ENCODE assay signal across 19 cellular contexts in the genomic region with DNA sequence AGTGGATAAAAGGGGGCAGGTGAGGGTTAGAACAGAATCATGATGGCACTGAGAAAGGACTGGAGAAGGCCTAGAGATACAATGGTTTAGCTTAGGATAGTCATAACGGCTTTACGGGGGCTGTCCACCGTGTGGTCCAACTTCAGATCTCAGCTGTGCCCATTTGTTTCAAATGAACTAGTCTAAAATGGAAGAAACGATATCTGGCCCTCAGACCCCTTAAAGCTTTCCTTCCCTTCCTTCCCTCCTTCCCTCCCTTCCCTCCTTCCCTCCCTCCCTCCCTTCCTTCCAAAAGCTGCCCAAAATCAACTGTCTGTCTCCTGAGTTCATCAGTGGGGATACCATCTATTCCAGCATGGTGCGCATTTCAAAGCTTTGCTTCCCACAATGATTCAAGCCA. TPM values are rescaled to one million over a fixed set of nuclear protein-coding genes. Genes with fewer than 3 reads are reported as not detected.
A peak's percentile ranks its signal among the peaks of the same experiment; 100 is the strongest.
DNase-seq lines count a peak whose midpoint lies in the region; ATAC-seq and TF ChIP-seq lines count a peak whose summit lies in the region.
"Had no signal": no experiment of that assay in that cellular context is flagged by ENCODE, and none has a peak within 500 bp of the region (broad histone marks: within the 10 kb centered on the region; RNA-seq: fewer than 3 reads in every experiment).

No MANE protein-coding gene starts in this region.

- peaks cover 100% of the 10 kb centered on the region for H3K79me2 ChIP-seq in GM23248 (ENCODE audit: insufficient read depth)
- H3K79me2 ChIP-seq in MM.1S (ENCODE audit: low read length): peaks cover 100% of the 10 kb centered on the region

- H3K36me3 ChIP-seq in GM23248 (ENCODE audit: low read depth) (0 out of 2 replicates have a peak, but pooled peaks cover 9% of the 10 kb centered on the region), MM.1S (replicated peaks; ENCODE audit: insufficient read depth, low read length) (no peaks in the 10 kb centered on the region; the same call in 1 of the 2 replicates), brain microvascular endothelial cell (replicated peaks) (peaks cover 22% of the 10 kb centered on the region)

- no peak overlapping the region for H3K9ac ChIP-seq in GM23248
- H3K9ac ChIP-seq in MM.1S (ENCODE audit: low read length): no peak overlapping the region

- H2AFZ ChIP-seq in GM23248 (no peak overlapping the region), MM.1S (ENCODE audit: low read length) (no peak overlapping the region)

- H3K27ac Mint-ChIP-seq in osteocyte (ENCODE audit: unreplicated experiment): peak overlapping the region; percentile 97
- no peak overlapping the region for H3K27ac Mint-ChIP-seq in activated T-helper 17 cell treated with anti-CD3 and anti-CD28 coated beads, Interleukin-2, amount 50 U/mL, for 72 hours

- H3K9me3 ChIP-seq in GM23248 (ENCODE audit: low read depth) (no peaks in the 10 kb centered on the region), MM.1S (replicated peaks; ENCODE audit: insufficient read depth, low read length) (no peaks in the 10 kb centered on the region)
- H3K9me3 ChIP-seq: Caco-2 had no signal

- no peaks in the 10 kb centered on the region for H3K27me3 ChIP-seq in GM23248 (replicated peaks; ENCODE audit: insufficient read depth)
- H3K27me3 ChIP-seq in MM.1S (replicated peaks; ENCODE audit: insufficient read depth, low read length): no peaks in the 10 kb centered on the region
- no peaks in the 10 kb centered on the region for H3K27me3 ChIP-seq in brain microvascular endothelial cell (replicated peaks)

- no peak for DNase-seq in GM23248
- no peak for DNase-seq in MM.1S
- no peak for DNase-seq in brain microvascular endothelial cell
- DNase-seq in osteocyte (ENCODE audit: extremely low spot score, unreplicated experiment): no peak
- no peak for DNase-seq in inferior parietal cortex (ENCODE audit: extremely low spot score)
- DNase-seq in mucosa of gallbladder (ENCODE audit: low spot score): no peak
- DNase-seq: Caco-2; CD4-positive, alpha-beta memory T cell; DMS 273 treated with DMSO at 0.1 percent for 48 hours; H9; NCI-H1048; NCI-H2107; NCI-H446 treated with DMSO at 0.1 percent for 48 hours; NCI-H526 treated with DMSO at 0.1 percent for 48 hours; PC-3; RPMI8226; SHP77 treated with DMSO at 0.1 percent for 48 hours had no signal

- H3K36me3 Mint-ChIP-seq in osteocyte (ENCODE audit: unreplicated experiment): peaks cover 59% of the 10 kb centered on the region
- no peaks in the 10 kb centered on the region for H3K36me3 Mint-ChIP-seq in activated T-helper 17 cell treated with anti-CD3 and anti-CD28 coated beads, Interleukin-2, amount 50 U/mL, for 72 hours (ENCODE audit: low read depth)

- H3K4me2 ChIP-seq in GM23248 (ENCODE audit: unreplicated experiment) (no peak overlapping the region), MM.1S (ENCODE audit: low read depth, low read length) (no peak overlapping the region)

- H3F3A ChIP-seq in GM23248 (ENCODE audit: insufficient read depth) (peaks cover 79% of the 10 kb centered on the region), MM.1S (ENCODE audit: insufficient read depth, low read length) (peaks cover 73% of the 10 kb centered on the region)

- H3K27ac ChIP-seq in GM23248 (peak overlapping the region; percentile 87), MM.1S (ENCODE audit: low read length) (peak overlapping the region; percentile 99; the same call in 1 of the 2 replicates), brain microvascular endothelial cell (peak overlapping the region; percentile 84)

- TF ChIP-seq CTCF in MM.1S (IDR thresholded peaks at IDR 0.05; ENCODE audit: low read length) (no peak), brain microvascular endothelial cell (IDR thresholded peaks at IDR 0.05; ENCODE audit: low read depth, low read length, missing control alignments) (no peak), osteocyte (IDR thresholded peaks at IDR 0.05) (no peak)

- H4K20me1 ChIP-seq in GM23248 (ENCODE audit: insufficient read depth) (no peaks in the 10 kb centered on the region), MM.1S (ENCODE audit: insufficient read depth, low read length) (no peaks in the 10 kb centered on the region)

- no peak for ATAC-seq in activated T-helper 17 cell treated with anti-CD3 and anti-CD28 coated beads, Interleukin-2, amount 50 U/mL, for 72 hours (replicated peaks)
- ATAC-seq: PC-3, SK-N-SH treated with all-trans-retinoic acid at 6 μM for 48 hours had no signal

- H3K9me3 Mint-ChIP-seq in osteocyte (ENCODE audit: unreplicated experiment): no peaks in the 10 kb centered on the region
- no peaks in the 10 kb centered on the region for H3K9me3 Mint-ChIP-seq in activated T-helper 17 cell treated with anti-CD3 and anti-CD28 coated beads, Interleukin-2, amount 50 U/mL, for 72 hours
- H3K9me3 Mint-ChIP-seq: CD4-positive, alpha-beta memory T cell; H9 had no signal

- in situ Hi-C loops in GM23248 (cut with MboI): no loop called here
- in situ Hi-C loops in brain microvascular endothelial cell (cut with HindIII; ENCODE audit: low pct_ligation_motif_present, low sequenced_read_pairs): no loop called here

- H3K4me3 Mint-ChIP-seq in osteocyte (ENCODE audit: unreplicated experiment): no peak overlapping the region
- H3K4me3 Mint-ChIP-seq in activated T-helper 17 cell treated with anti-CD3 and anti-CD28 coated beads, Interleukin-2, amount 50 U/mL, for 72 hours: no peak overlapping the region
- H3K4me3 Mint-ChIP-seq: CD4-positive, alpha-beta memory T cell; H9 had no signal

- no peaks in the 10 kb centered on the region for H3K9me2 ChIP-seq in GM23248 (ENCODE audit: insufficient read depth)
- no peaks in the 10 kb centered on the region for H3K9me2 ChIP-seq in MM.1S (replicated peaks; ENCODE audit: insufficient read depth, low read length)

- H3K4me3 ChIP-seq in GM23248 (no peak overlapping the region), MM.1S (ENCODE audit: low read length) (no peak overlapping the region), brain microvascular endothelial cell (ENCODE audit: low read depth, low read length) (no peak overlapping the region)

- H3K4me1 Mint-ChIP-seq in osteocyte (ENCODE audit: unreplicated experiment): peaks cover 99% of the 10 kb centered on the region
- peaks cover 29% of the 10 kb centered on the region for H3K4me1 Mint-ChIP-seq in activated T-helper 17 cell treated with anti-CD3 and anti-CD28 coated beads, Interleukin-2, amount 50 U/mL, for 72 hours

- H3K4me1 ChIP-seq in GM23248 (ENCODE audit: insufficient read depth): peaks cover 96% of the 10 kb centered on the region
- peaks cover 94% of the 10 kb centered on the region for H3K4me1 ChIP-seq in MM.1S (ENCODE audit: low read length)

- WGBS in GM23248 (ENCODE audit: low coverage in 1 of 2, low lambda C conversion rate in 2 of 2, missing lambda C conversion rate in 2 of 2), 2 experiments: 98 to 100% methylated on average over 4 to 5 of the region's 5 CpGs

- H3K27me3 Mint-ChIP-seq in osteocyte (ENCODE audit: unreplicated experiment): no peaks in the 10 kb centered on the region
- H3K27me3 Mint-ChIP-seq in activated T-helper 17 cell treated with anti-CD3 and anti-CD28 coated beads, Interleukin-2, amount 50 U/mL, for 72 hours: no peaks in the 10 kb centered on the region
- H3K27me3 Mint-ChIP-seq: CD4-positive, alpha-beta memory T cell had no signal

RNA-seq across cellular contexts. Expression of a gene that starts 27.9 kb away (rescaled TPM):
- total RNA-seq in GM23248 (2014; rRNA removed; shearing (Covaris generic)): 174 and 182 TPM in 2 replicates
- 141 and 145 TPM in 2 replicates for polyA plus RNA-seq in GM23248 (2016; fragmentation: Nextera tagmentation; extraction: Ambion mirVana)
- total RNA-seq in osteocyte (320 and 339 TPM in 2 replicates), mucosa of gallbladder (16.0 TPM)
- total RNA-seq in activated T-helper 17 cell treated with anti-CD3 and anti-CD28 coated beads, Interleukin-2, amount 50 U/mL, for 72 hours: 1 to 10 TPM; 1.7 to 5.4 TPM

Comparison
In these comparisons a context has a peak if more than half of its experiments do, and no peak if none do; other contexts are left out.
1. RNA of a gene that starts 27.9 kb away (total RNA-seq): 320 to 339 TPM in osteocyte and 174 to 182 TPM in GM23248; 16.0 TPM in mucosa of gallbladder (single experiment) and 1.7 to 5.4 TPM in activated T-helper 17 cell treated with anti-CD3 and anti-CD28 coated beads, Interleukin-2, amount 50 U/mL, for 72 hours; every median in the first group is over 10 times any median in the second.
2. Peak in every context shown above with its lines, with median percentiles within 50 percentile points of each other: H3K27ac ChIP-seq.